In genomic region chr6:6803180-6803978, GRCh38 we compare ENCODE assay signal across 8 cellular contexts.
DNase-seq lines count a peak whose midpoint lies in the region; ATAC-seq lines count a peak whose summit lies in the region.

No MANE protein-coding gene starts in this region.

- no peaks in the 10 kb centered on the region for H3K9me3 Mint-ChIP-seq in activated CD4-positive, alpha-beta T cell treated with anti-CD3 and anti-CD28 coated beads, Interleukin-2, amount 10 ng/mL, durations not matched to agents 7 days and 5 days
- no peaks in the 10 kb centered on the region for H3K9me3 Mint-ChIP-seq in stimulated activated naive B cell treated with anti-CD40 and anti-IgM and Interleukin-4, amounts not matched to agents 10 μg/mL and 1 μg/mL and 100 μg/mL, for 72 hours

- peaks cover 17% of the 10 kb centered on the region for H3K27me3 Mint-ChIP-seq in activated CD4-positive, alpha-beta T cell treated with anti-CD3 and anti-CD28 coated beads, Interleukin-2, amount 10 ng/mL, durations not matched to agents 7 days and 5 days
- H3K27me3 Mint-ChIP-seq in stimulated activated naive B cell treated with anti-CD40 and anti-IgM and Interleukin-4, amounts not matched to agents 10 μg/mL and 1 μg/mL and 100 μg/mL, for 72 hours, result no peaks in the 10 kb centered on the region

- POLR2A ChIA-PET in activated CD4-positive, alpha-beta T cell treated with anti-CD3 and anti-CD28 coated beads, Interleukin-2, amount 10 ng/mL, durations not matched to agents 7 days and 5 days (lab: Charles Lee), result no interaction called here

- peaks cover 34% of the 10 kb centered on the region for H3K4me1 Mint-ChIP-seq in activated CD4-positive, alpha-beta T cell treated with anti-CD3 and anti-CD28 coated beads, Interleukin-2, amount 10 ng/mL, durations not matched to agents 7 days and 5 days
- H3K4me1 Mint-ChIP-seq in stimulated activated naive B cell treated with anti-CD40 and anti-IgM and Interleukin-4, amounts not matched to agents 10 μg/mL and 1 μg/mL and 100 μg/mL, for 72 hours, result peaks cover 55 to 83% of the 10 kb centered on the region in 2 donors

- CTCF ChIA-PET in activated CD4-positive, alpha-beta T cell treated with anti-CD3 and anti-CD28 coated beads, Interleukin-2, amount 10 ng/mL, durations not matched to agents 7 days and 5 days (lab: Charles Lee), result interaction anchor here (1.1 to 1.6 kb wide), 4 partner anchors 9 to 311 kb away, joined by 3 to 5 read pairs (median 3); no protein-coding TSS in a partner anchor

- H3K36me3 Mint-ChIP-seq in activated CD4-positive, alpha-beta T cell treated with anti-CD3 and anti-CD28 coated beads, Interleukin-2, amount 10 ng/mL, durations not matched to agents 7 days and 5 days (ENCODE audit: low read depth), result no peaks in the 10 kb centered on the region
- peaks cover 0 to 2% of the 10 kb centered on the region in 2 donors for H3K36me3 Mint-ChIP-seq in stimulated activated naive B cell treated with anti-CD40 and anti-IgM and Interleukin-4, amounts not matched to agents 10 μg/mL and 1 μg/mL and 100 μg/mL, for 72 hours

- no peak overlapping the region for H3K27ac Mint-ChIP-seq in activated CD4-positive, alpha-beta T cell treated with anti-CD3 and anti-CD28 coated beads, Interleukin-2, amount 10 ng/mL, durations not matched to agents 7 days and 5 days
- H3K27ac Mint-ChIP-seq in stimulated activated naive B cell treated with anti-CD40 and anti-IgM and Interleukin-4, amounts not matched to agents 10 μg/mL and 1 μg/mL and 100 μg/mL, for 72 hours, result peak overlapping the region; percentile 59

- DNase-seq in activated CD4-positive, alpha-beta T cell treated with anti-CD3 and anti-CD28 coated beads, Interleukin-2, amount 10 ng/mL, durations not matched to agents 7 days and 5 days, result peak; percentile 21
- no peak for DNase-seq in activated CD4-positive, alpha-beta T cell treated with anti-CD3 and anti-CD28 coated beads for 4 hours
- DNase-seq in SKM-1 (lab: John Stamatoyannopoulos, UW; ENCODE audit: unreplicated experiment) (peak; percentile 36), globus pallidus (ENCODE audit: low spot score) (no peak), NCI-H1694 (lab: John Stamatoyannopoulos, UW) (no peak), AG20443 (ENCODE audit: low spot score) (no peak)
- peak; percentile 79 for DNase-seq in stimulated activated naive B cell treated with anti-CD40 and anti-IgM and Interleukin-4, amounts not matched to agents 10 μg/mL and 1 μg/mL and 100 μg/mL, for 72 hours

- H3K4me3 Mint-ChIP-seq in activated CD4-positive, alpha-beta T cell treated with anti-CD3 and anti-CD28 coated beads, Interleukin-2, amount 10 ng/mL, durations not matched to agents 7 days and 5 days, result no peak overlapping the region
- peak overlapping the region in 1 of 2 donors; percentile 18 for H3K4me3 Mint-ChIP-seq in stimulated activated naive B cell treated with anti-CD40 and anti-IgM and Interleukin-4, amounts not matched to agents 10 μg/mL and 1 μg/mL and 100 μg/mL, for 72 hours

- ATAC-seq in HG03039 (IDR thresholded peaks at IDR 0.05; ENCODE audit: unreplicated experiment), result peak; percentile 49
- ATAC-seq in stimulated activated naive B cell treated with anti-CD40 and anti-IgM and Interleukin-4, amounts not matched to agents 10 μg/mL and 1 μg/mL and 100 μg/mL, for 72 hours (replicated peaks), result peak; percentile 87 to 88

Comparison
In these comparisons a context has a peak if more than half of its experiments do, and no peak if none do; other contexts are left out.
1. DNase-seq: peak in activated CD4-positive, alpha-beta T cell treated with anti-CD3 and anti-CD28 coated beads, Interleukin-2, amount 10 ng/mL, durations not matched to agents 7 days and 5 days (single experiment), SKM-1 (single experiment) and stimulated activated naive B cell treated with anti-CD40 and anti-IgM and Interleukin-4, amounts not matched to agents 10 μg/mL and 1 μg/mL and 100 μg/mL, for 72 hours (single experiment); none in activated CD4-positive, alpha-beta T cell treated with anti-CD3 and anti-CD28 coated beads for 4 hours (0 of 2), globus pallidus (single experiment), NCI-H1694 (single experiment) and AG20443 (single experiment).